In the genomic region with DNA sequence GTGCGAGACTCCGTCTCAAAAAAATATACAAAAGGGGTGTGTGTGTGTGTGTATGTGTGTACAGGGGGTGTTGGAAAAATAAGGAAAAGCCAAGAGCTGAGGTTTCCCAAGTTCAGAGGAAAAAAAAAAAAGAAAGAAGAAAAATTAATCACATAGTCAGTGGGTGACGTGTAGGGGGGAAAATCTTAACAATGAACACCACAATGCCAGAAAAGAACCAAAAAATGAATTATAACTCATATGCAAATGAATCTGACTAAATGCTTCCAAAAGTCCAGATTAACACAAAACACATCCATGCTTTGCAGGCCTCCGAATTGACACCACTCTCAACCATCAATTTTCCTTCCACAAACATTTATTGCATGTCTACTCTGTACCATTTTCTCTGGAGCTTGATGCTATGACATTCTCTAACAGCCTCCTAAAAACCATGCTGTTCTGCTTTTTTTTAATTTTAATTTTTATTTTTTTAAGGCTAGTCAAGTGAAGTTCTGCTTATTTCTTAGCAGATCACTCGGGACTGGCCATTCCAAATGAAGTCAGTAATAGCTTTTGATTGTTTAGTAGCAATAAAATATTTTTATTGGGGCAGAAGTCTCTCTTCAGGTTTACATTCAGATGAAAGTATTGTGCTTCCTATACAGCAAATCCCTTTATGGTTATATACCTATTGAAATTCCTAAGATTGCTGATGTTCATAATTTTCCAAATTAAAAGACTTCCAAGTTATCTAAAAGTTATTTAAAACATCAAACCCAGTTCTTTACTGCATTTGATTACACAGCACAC, we compare ENCODE assay signal across 29 cellular contexts.
"Had no signal": no experiment of that assay in that cellular context is flagged by ENCODE, and none has a peak within 500 bp of the region (broad histone marks: within the 10 kb centered on the region; RNA-seq: fewer than 3 reads in every experiment).

No MANE protein-coding gene starts in this region.

- DNase-seq: activated CD4-positive, alpha-beta T cell treated with anti-CD3 and anti-CD28 coated beads for 4 hours; activated CD4-positive, alpha-beta T cell treated with anti-CD3 and anti-CD28 coated beads, Interleukin-2, amount 50 U/mL, for 48 hours; activated CD4-positive, CD25-positive, alpha-beta regulatory T cell; activated CD8-positive, alpha-beta memory T cell treated with anti-CD3 and anti-CD28 coated beads for 24 hours; activated T-cell treated with anti-CD3 and anti-CD28 coated beads, Interleukin-2, amount 50 U/mL, for 1 hour; anterior cingulate cortex; body of pancreas; dermis blood vessel endothelial cell; effector CD4-positive, alpha-beta T cell; esophagus squamous epithelium; left ventricle myocardium inferior; mesendoderm; mucosa of descending colon; stimulated activated CD4-positive, alpha-beta T cell treated with anti-CD3 and anti-CD28 coated beads, Interleukin-1b, Interleukin-23, amount 100 ng/mL, for 48 hours; stimulated activated CD4-positive, alpha-beta T cell treated with anti-CD3 and anti-CD28 coated beads, Interleukin-4, amount 100 ng/mL, for 4 hours; stimulated activated CD8-positive, alpha-beta memory T cell treated with anti-CD3 and anti-CD28 coated beads, Interleukin-4, amount 100 ng/mL, for 48 hours; stimulated activated naive CD4-positive, alpha-beta T cell; substantia nigra; SW 1271; T1000; upper lobe of left lung had no signal

- H3K27me3 ChIP-seq: body of pancreas, esophagus squamous epithelium, right atrium auricular region, upper lobe of left lung, vagina had no signal

- H3K9me3 Mint-ChIP-seq: activated naive CD4-positive, alpha-beta T cell treated with anti-CD3 and anti-CD28 coated beads, Interleukin-2, amount 50 U/mL, for 24 hours; activated T-helper 2 cell treated with anti-CD3 and anti-CD28 coated beads, Interferon-gamma antibody, Interleukin-2, Interleukin-4, amounts not matched to agents 10 μg/mL and 5 μg/mL and 100 μg/mL, durations not matched to agents 14 hours and 24 hours and 36 hours; natural killer cell treated with Interleukin-12 subunit alpha and Interleukin-12 subunit beta and Interleukin-15 and Interleukin-18, amount 100 ng/mL, for 72 hours; T-helper 1 cell treated with Interleukin-12 subunit alpha and Interleukin-12 subunit beta and Interleukin-4 antibody, amounts not matched to agents 30 μg/mL and 1 μg/mL, for 36 hours had no signal

- H3K27ac ChIP-seq: body of pancreas, esophagus squamous epithelium, left ventricle myocardium inferior, right atrium auricular region, upper lobe of left lung, vagina had no signal

- H3K4me2 ChIP-seq: smooth muscle cell had no signal

- H3K27ac Mint-ChIP-seq: activated naive CD4-positive, alpha-beta T cell treated with anti-CD3 and anti-CD28 coated beads, Interleukin-2, amount 50 U/mL, for 24 hours; activated T-helper 2 cell treated with anti-CD3 and anti-CD28 coated beads, Interferon-gamma antibody, Interleukin-2, Interleukin-4, amounts not matched to agents 10 μg/mL and 5 μg/mL and 100 μg/mL, durations not matched to agents 14 hours and 24 hours and 36 hours; natural killer cell treated with Interleukin-12 subunit alpha and Interleukin-12 subunit beta and Interleukin-15 and Interleukin-18, amount 100 ng/mL, for 72 hours; T-helper 1 cell treated with Interleukin-12 subunit alpha and Interleukin-12 subunit beta and Interleukin-4 antibody, amounts not matched to agents 30 μg/mL and 1 μg/mL, for 36 hours had no signal

- H3K4me1 ChIP-seq: body of pancreas, esophagus squamous epithelium, right atrium auricular region, upper lobe of left lung, vagina had no signal

- H3K4me3 ChIP-seq: body of pancreas, esophagus squamous epithelium, left ventricle myocardium inferior, lung, mucosa of descending colon, right atrium auricular region, smooth muscle cell, upper lobe of left lung, vagina had no signal

- H3K4me3 Mint-ChIP-seq: activated naive CD4-positive, alpha-beta T cell treated with anti-CD3 and anti-CD28 coated beads, Interleukin-2, amount 50 U/mL, for 24 hours; natural killer cell treated with Interleukin-12 subunit alpha and Interleukin-12 subunit beta and Interleukin-15 and Interleukin-18, amount 100 ng/mL, for 72 hours; T-helper 1 cell treated with Interleukin-12 subunit alpha and Interleukin-12 subunit beta and Interleukin-4 antibody, amounts not matched to agents 30 μg/mL and 1 μg/mL, for 36 hours had no signal

- H3K27me3 Mint-ChIP-seq: activated naive CD4-positive, alpha-beta T cell treated with anti-CD3 and anti-CD28 coated beads, Interleukin-2, amount 50 U/mL, for 24 hours; natural killer cell treated with Interleukin-12 subunit alpha and Interleukin-12 subunit beta and Interleukin-15 and Interleukin-18, amount 100 ng/mL, for 72 hours had no signal

- H3K36me3 ChIP-seq: left ventricle myocardium inferior, vagina had no signal

- ATAC-seq: body of pancreas; mucosa of descending colon; natural killer cell treated with Interleukin-12 subunit alpha and Interleukin-12 subunit beta and Interleukin-15 and Interleukin-18, amount 100 ng/mL, for 72 hours had no signal

- H3K36me3 Mint-ChIP-seq: natural killer cell treated with Interleukin-12 subunit alpha and Interleukin-12 subunit beta and Interleukin-15 and Interleukin-18, amount 100 ng/mL, for 72 hours had no signal
